ENCODE assay signal across 16 cellular contexts in genomic region chr2:67489396-67489795, GRCh38.
"Had no signal": no experiment of that assay in that cellular context is flagged by ENCODE, and none has a peak within 500 bp of the region (broad histone marks: within the 10 kb centered on the region; RNA-seq: fewer than 3 reads in every experiment).

No MANE protein-coding gene starts in this region.

- H3K4me3 ChIP-seq: esophagus squamous epithelium, pancreas, right lobe of liver, suprapubic skin, thyroid gland, uterus had no signal

- DNase-seq: effector memory CD8-positive, alpha-beta T cell; esophagus squamous epithelium; foreskin fibroblast; kidney glomerular epithelial cell; mesendoderm; naive B cell; occipital lobe; pancreas; right lobe of liver; stimulated activated CD4-positive, alpha-beta T cell treated with anti-CD3 and anti-CD28 coated beads, Interleukin-4, amount 100 ng/mL, for 1 hour; stimulated activated CD8-positive, alpha-beta memory T cell treated with anti-CD3 and anti-CD28 coated beads, Interleukin-4, amount 100 ng/mL, for 48 hours; stimulated activated naive CD8-positive, alpha-beta T cell treated with anti-CD3 and anti-CD28 coated beads, Interleukin-15, Interleukin-2, amounts not matched to agents 100 U/mL and 50 U/mL, for 24 hours; thyroid gland; uterus had no signal

- FAIRE-seq: pancreas had no signal

- ATAC-seq: effector memory CD8-positive, alpha-beta T cell; pancreas; right lobe of liver; stimulated activated effector memory CD8-positive, alpha-beta T cell treated with anti-CD3 and anti-CD28 coated beads, Interleukin-12 subunit alpha, Interleukin-12 subunit beta, amount 100 ng/mL, for 72 hours; stimulated activated naive CD8-positive, alpha-beta T cell treated with anti-CD3 and anti-CD28 coated beads, Interleukin-15, Interleukin-2, amounts not matched to agents 100 U/mL and 50 U/mL, for 24 hours had no signal
